In genomic region chr2:44560352-44560751, GRCh38 we compare ENCODE assay signal across 11 cellular contexts.
DNase-seq lines count a peak whose midpoint lies in the region; ATAC-seq and TF ChIP-seq lines count a peak whose summit lies in the region.
"Had no signal": no experiment of that assay in that cellular context is flagged by ENCODE, and none has a peak within 500 bp of the region (broad histone marks: within the 10 kb centered on the region; RNA-seq: fewer than 3 reads in every experiment).

No MANE protein-coding gene starts in this region.

- ATAC-seq in stimulated activated memory B cell treated with anti-CD40 and anti-IgM and Interleukin-4, amounts not matched to agents 10 μg/mL and 1 μg/mL and 100 μg/mL, for 72 hours = no peak
- no peak for ATAC-seq in GM21529 (IDR thresholded peaks at IDR 0.05; ENCODE audit: unreplicated experiment)

- no peak overlapping the region for H3K9ac ChIP-seq in endodermal cell (ENCODE audit: extremely low read depth, low read length, poor library complexity, severe bottlenecking)

- no peak overlapping the region for H3K4me3 ChIP-seq in endodermal cell (ENCODE audit: low read length)
- H3K4me3 ChIP-seq: ascending aorta had no signal

- H3K4me1 Mint-ChIP-seq in endodermal cell = no peaks in the 10 kb centered on the region
- peaks cover 5% of the 10 kb centered on the region for H3K4me1 Mint-ChIP-seq in stimulated activated memory B cell treated with anti-CD40 and anti-IgM and Interleukin-4, amounts not matched to agents 10 μg/mL and 1 μg/mL and 100 μg/mL, for 72 hours
- H3K4me1 Mint-ChIP-seq: CD4-positive, alpha-beta memory T cell had no signal

- no peaks in the 10 kb centered on the region for H3K4me1 ChIP-seq in endodermal cell (ENCODE audit: control insufficient read depth, insufficient read depth, low read length)
- H3K4me1 ChIP-seq: ascending aorta had no signal

- H3K4me3 Mint-ChIP-seq in endodermal cell = no peak overlapping the region
- no peak overlapping the region for H3K4me3 Mint-ChIP-seq in stimulated activated memory B cell treated with anti-CD40 and anti-IgM and Interleukin-4, amounts not matched to agents 10 μg/mL and 1 μg/mL and 100 μg/mL, for 72 hours
- H3K4me3 Mint-ChIP-seq: CD4-positive, alpha-beta memory T cell had no signal

- no peaks in the 10 kb centered on the region for H3K27me3 ChIP-seq in endodermal cell (ENCODE audit: control insufficient read depth, insufficient read depth, low read length, poor library complexity, severe bottlenecking)
- H3K27me3 ChIP-seq: ascending aorta had no signal

- H3K9me3 ChIP-seq in endodermal cell (ENCODE audit: control insufficient read depth, low read length) = no peaks in the 10 kb centered on the region
- H3K9me3 ChIP-seq: ascending aorta had no signal

- H3K27ac ChIP-seq in endodermal cell (ENCODE audit: low read depth, low read length) = no peak overlapping the region
- H3K27ac ChIP-seq: ascending aorta had no signal

- H3K36me3 Mint-ChIP-seq in endodermal cell (ENCODE audit: low read depth) = peaks cover 9% of the 10 kb centered on the region
- H3K36me3 Mint-ChIP-seq in stimulated activated memory B cell treated with anti-CD40 and anti-IgM and Interleukin-4, amounts not matched to agents 10 μg/mL and 1 μg/mL and 100 μg/mL, for 72 hours = peaks cover 6% of the 10 kb centered on the region

- H3K36me3 ChIP-seq in endodermal cell (ENCODE audit: control insufficient read depth, insufficient read depth, low read length) = no peaks in the 10 kb centered on the region
- H3K36me3 ChIP-seq: ascending aorta had no signal

- H3K27ac Mint-ChIP-seq in endodermal cell = no peak overlapping the region
- peak overlapping the region; percentile 3 for H3K27ac Mint-ChIP-seq in stimulated activated memory B cell treated with anti-CD40 and anti-IgM and Interleukin-4, amounts not matched to agents 10 μg/mL and 1 μg/mL and 100 μg/mL, for 72 hours
- H3K27ac Mint-ChIP-seq: CD4-positive, alpha-beta memory T cell had no signal

- H3K9me3 Mint-ChIP-seq in endodermal cell = peaks cover 2% of the 10 kb centered on the region
- H3K9me3 Mint-ChIP-seq in stimulated activated memory B cell treated with anti-CD40 and anti-IgM and Interleukin-4, amounts not matched to agents 10 μg/mL and 1 μg/mL and 100 μg/mL, for 72 hours = no peaks in the 10 kb centered on the region
- H3K9me3 Mint-ChIP-seq: CD4-positive, alpha-beta memory T cell had no signal

- H3K27me3 Mint-ChIP-seq in endodermal cell (ENCODE audit: insufficient read depth) = no peaks in the 10 kb centered on the region
- H3K27me3 Mint-ChIP-seq in stimulated activated memory B cell treated with anti-CD40 and anti-IgM and Interleukin-4, amounts not matched to agents 10 μg/mL and 1 μg/mL and 100 μg/mL, for 72 hours = no peaks in the 10 kb centered on the region
- H3K27me3 Mint-ChIP-seq: CD4-positive, alpha-beta memory T cell had no signal

- WGBS in endodermal cell (ENCODE audit: insufficient coverage in 1 of 2, insufficient read length in 1 of 2), 2 experiments = 79 to 95% methylated on average over 2 to 4 of the region's 4 CpGs

- peak; percentile 7 for DNase-seq in activated naive CD4-positive, alpha-beta T cell treated with Interleukin-2 at 50 U/mL for 16 hours
- no peak for DNase-seq in activated naive CD4-positive, alpha-beta T cell (lab: John Stamatoyannopoulos, UW)
- DNase-seq in M059J (ENCODE audit: low read depth) = peak; percentile 15
- no peak for DNase-seq in endodermal cell
- no peak for DNase-seq in NCI-H345 (lab: John Stamatoyannopoulos, UW)
- DNase-seq in cerebellum (ENCODE audit: low spot score) = no peak
- DNase-seq: CD4-positive, alpha-beta memory T cell; NCI-H2107 had no signal

- peak; percentile 45 for TF ChIP-seq CTCF in endodermal cell (conservative IDR thresholded peaks at IDR 0.05)

Comparison
In these comparisons a context has a peak if more than half of its experiments do, and no peak if none do; other contexts are left out.
1. DNase-seq: peak in activated naive CD4-positive, alpha-beta T cell treated with Interleukin-2 at 50 U/mL for 16 hours (single experiment) and M059J (single experiment); none in activated naive CD4-positive, alpha-beta T cell (0 of 4), endodermal cell (single experiment), NCI-H345 (single experiment) and cerebellum (single experiment).